2 cellular contexts compared by ENCODE assay signal in genomic region chr10:34959321-34959720, GRCh38.
TF ChIP-seq lines count a peak whose summit lies in the region.

No MANE protein-coding gene starts in this region.

TF ChIP-seq in GM12878, 131 proteins besides CTCF, POLR2A, EP300 and RAD21 (continued from another document):
- TF ChIP-seq PML (IDR thresholded peaks at IDR 0.05; ENCODE audit: low read length) (no peak), YBX1 (IDR thresholded peaks at IDR 0.05) (no peak)

TF ChIP-seq in HEK293T, 16 proteins besides CTCF, POLR2A, EP300 and RAD21 (continued from another document):
- TF ChIP-seq CTBP1 (IDR thresholded peaks at IDR 0.05; ENCODE audit: borderline replicate concordance) = no peak
